ENCODE assay signal across 2 cellular contexts in the genomic region with DNA sequence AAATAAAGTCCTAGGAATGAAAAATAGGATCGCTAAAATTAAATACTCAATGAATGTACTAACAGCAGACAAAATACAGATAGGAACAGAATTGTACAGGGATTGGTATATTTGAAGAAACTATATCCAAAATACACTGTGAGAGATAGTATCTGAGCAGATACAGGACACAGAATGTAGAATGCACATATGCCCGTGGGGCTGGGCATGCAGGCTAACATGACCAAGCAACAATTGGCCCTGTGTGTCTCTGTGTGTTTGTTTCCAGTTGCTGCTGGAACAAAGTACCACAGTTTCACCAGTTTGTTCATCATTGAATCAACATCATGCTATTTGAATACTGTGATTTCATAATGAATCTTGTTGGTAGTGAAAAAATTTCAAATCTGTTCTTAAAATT.
TF ChIP-seq lines count a peak whose summit lies in the region.

No MANE protein-coding gene starts in this region.

TF ChIP-seq in SK-N-SH, 30 proteins besides CTCF, POLR2A, EP300 and RAD21 (continued from another document):
- peak; percentile 27 for TF ChIP-seq CHD2 (IDR thresholded peaks at IDR 0.05; ENCODE audit: low read length, partially characterized antibody)
- peak; percentile 86 for TF ChIP-seq GATA2 (CRISPR knock-in tag; IDR thresholded peaks at IDR 0.05)

TF ChIP-seq in SK-N-SH treated with all-trans-retinoic acid at 6 μM for 48 hours, 23 proteins besides CTCF, POLR2A, EP300 and RAD21 (continued from another document):
- TF ChIP-seq, protein P1, sequence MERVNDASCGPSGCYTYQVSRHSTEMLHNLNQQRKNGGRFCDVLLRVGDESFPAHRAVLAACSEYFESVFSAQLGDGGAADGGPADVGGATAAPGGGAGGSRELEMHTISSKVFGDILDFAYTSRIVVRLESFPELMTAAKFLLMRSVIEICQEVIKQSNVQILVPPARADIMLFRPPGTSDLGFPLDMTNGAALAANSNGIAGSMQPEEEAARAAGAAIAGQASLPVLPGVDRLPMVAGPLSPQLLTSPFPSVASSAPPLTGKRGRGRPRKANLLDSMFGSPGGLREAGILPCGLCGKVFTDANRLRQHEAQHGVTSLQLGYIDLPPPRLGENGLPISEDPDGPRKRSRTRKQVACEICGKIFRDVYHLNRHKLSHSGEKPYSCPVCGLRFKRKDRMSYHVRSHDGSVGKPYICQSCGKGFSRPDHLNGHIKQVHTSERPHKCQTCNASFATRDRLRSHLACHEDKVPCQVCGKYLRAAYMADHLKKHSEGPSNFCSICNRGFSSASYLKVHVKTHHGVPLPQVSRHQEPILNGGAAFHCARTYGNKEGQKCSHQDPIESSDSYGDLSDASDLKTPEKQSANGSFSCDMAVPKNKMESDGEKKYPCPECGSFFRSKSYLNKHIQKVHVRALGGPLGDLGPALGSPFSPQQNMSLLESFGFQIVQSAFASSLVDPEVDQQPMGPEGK (CRISPR knock-in tag; IDR thresholded peaks at IDR 0.05; ENCODE audit: borderline replicate concordance): no peak
- TF ChIP-seq ZC3H10 (CRISPR knock-in tag; IDR thresholded peaks at IDR 0.05) (no peak), SNAI2 (CRISPR knock-in tag; IDR thresholded peaks at IDR 0.05) (no peak), CSDC2 (CRISPR knock-in tag; IDR thresholded peaks at IDR 0.05) (no peak), ARNTL (CRISPR knock-in tag; IDR thresholded peaks at IDR 0.05; ENCODE audit: borderline replicate concordance, low read depth) (no peak), RARB (CRISPR knock-in tag; IDR thresholded peaks at IDR 0.05) (no peak), TCF4 (CRISPR knock-in tag; IDR thresholded peaks at IDR 0.05; ENCODE audit: borderline replicate concordance) (no peak), ZNF565 (CRISPR knock-in tag; conservative IDR thresholded peaks at IDR 0.05; ENCODE audit: low read depth) (no peak)
- TF ChIP-seq, protein P2, sequence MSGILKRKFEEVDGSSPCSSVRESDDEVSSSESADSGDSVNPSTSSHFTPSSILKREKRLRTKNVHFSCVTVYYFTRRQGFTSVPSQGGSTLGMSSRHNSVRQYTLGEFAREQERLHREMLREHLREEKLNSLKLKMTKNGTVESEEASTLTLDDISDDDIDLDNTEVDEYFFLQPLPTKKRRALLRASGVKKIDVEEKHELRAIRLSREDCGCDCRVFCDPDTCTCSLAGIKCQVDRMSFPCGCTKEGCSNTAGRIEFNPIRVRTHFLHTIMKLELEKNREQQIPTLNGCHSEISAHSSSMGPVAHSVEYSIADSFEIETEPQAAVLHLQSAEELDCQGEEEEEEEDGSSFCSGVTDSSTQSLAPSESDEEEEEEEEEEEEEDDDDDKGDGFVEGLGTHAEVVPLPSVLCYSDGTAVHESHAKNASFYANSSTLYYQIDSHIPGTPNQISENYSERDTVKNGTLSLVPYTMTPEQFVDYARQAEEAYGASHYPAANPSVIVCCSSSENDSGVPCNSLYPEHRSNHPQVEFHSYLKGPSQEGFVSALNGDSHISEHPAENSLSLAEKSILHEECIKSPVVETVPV (CRISPR knock-in tag; IDR thresholded peaks at IDR 0.05): no peak
TF ChIP-seq in SK-N-SH treated with all-trans-retinoic acid at 6 μM for 48 hours: peak in this region for 0.
